In the genomic region with DNA sequence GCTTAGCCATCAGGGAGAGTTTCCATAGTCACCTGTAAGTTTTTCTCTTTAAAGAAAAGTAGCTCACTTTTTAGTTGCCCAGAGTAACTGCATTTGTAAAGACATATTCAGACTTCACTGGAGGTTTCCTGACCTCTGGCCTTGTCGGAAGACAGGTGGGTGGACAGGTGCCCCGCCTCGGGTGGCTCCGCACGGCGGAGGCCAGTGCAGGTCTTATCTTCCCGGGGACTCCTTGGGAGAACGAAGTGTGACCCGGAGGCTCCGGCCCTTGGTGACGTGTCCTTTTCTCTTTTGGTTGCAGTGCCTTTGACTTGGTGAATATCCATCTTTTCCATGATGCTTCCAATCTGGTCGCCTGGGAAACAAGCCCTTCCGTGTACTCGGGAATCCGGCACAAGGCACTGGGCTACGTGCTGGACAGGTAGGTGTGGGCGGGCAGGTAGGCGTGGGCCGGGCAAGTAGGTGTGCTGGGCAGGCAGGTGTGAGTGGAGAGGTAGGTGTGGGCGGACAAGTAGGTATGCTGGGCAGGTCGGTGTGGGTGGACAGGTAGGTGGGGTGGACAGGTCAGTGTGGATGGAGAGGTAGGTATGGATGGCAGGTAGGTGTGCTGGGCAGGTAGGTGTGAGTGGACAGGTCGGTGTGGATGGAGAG, we compare ENCODE assay signal across 22 cellular contexts.
DNase-seq lines count a peak whose midpoint lies in the region; ATAC-seq and TF ChIP-seq lines count a peak whose summit lies in the region.
"Had no signal": no experiment of that assay in that cellular context is flagged by ENCODE, and none has a peak within 500 bp of the region (broad histone marks: within the 10 kb centered on the region; RNA-seq: fewer than 3 reads in every experiment).

No MANE protein-coding gene starts in this region.

- TF ChIP-seq EP300 in suprapubic skin (IDR thresholded peaks at IDR 0.05): no peak

- ATAC-seq in esophagus mucosa (peak; percentile 27), lower lobe of right lung (no peak), HG03280 (IDR thresholded peaks at IDR 0.05; ENCODE audit: unreplicated experiment) (no peak), HG03135 (IDR thresholded peaks at IDR 0.05; ENCODE audit: unreplicated experiment) (no peak)
- ATAC-seq: activated CD8-positive, alpha-beta T cell treated with anti-CD3 and anti-CD28 coated beads for 36 hours; GM12878; HCT116; left colon had no signal

- CTCF ChIA-PET in activated CD4-positive, alpha-beta memory T cell treated with anti-CD3 and anti-CD28 coated beads for 36 hours (lab: Charles Lee): no interaction called here
- CTCF ChIA-PET in activated CD4-positive, alpha-beta memory T cell treated with anti-CD3 and anti-CD28 coated beads, Interleukin-2, amount 10 ng/mL, durations not matched to agents 7 days and 5 days (lab: Charles Lee): no interaction called here

- no peaks in the 10 kb centered on the region for H3K4me1 Mint-ChIP-seq in activated CD4-positive, alpha-beta memory T cell treated with anti-CD3 and anti-CD28 coated beads for 36 hours (ENCODE audit: low read depth)
- H3K4me1 Mint-ChIP-seq in activated CD4-positive, alpha-beta memory T cell treated with anti-CD3 and anti-CD28 coated beads, Interleukin-2, amount 10 ng/mL, durations not matched to agents 7 days and 5 days: no peaks in the 10 kb centered on the region

- intact Hi-C loops in activated CD4-positive, alpha-beta memory T cell treated with anti-CD3 and anti-CD28 coated beads for 36 hours (cut with micrococcal nuclease): no loop called here
- intact Hi-C loops in lower lobe of right lung (cut with DNase I): no loop called here

- H3K4me1 ChIP-seq in lower lobe of right lung (no peaks in the 10 kb centered on the region), suprapubic skin (no peaks in the 10 kb centered on the region)

- H3K27ac Mint-ChIP-seq in activated CD4-positive, alpha-beta memory T cell treated with anti-CD3 and anti-CD28 coated beads for 36 hours: peak overlapping the region; percentile 4
- no peak overlapping the region for H3K27ac Mint-ChIP-seq in activated CD4-positive, alpha-beta memory T cell treated with anti-CD3 and anti-CD28 coated beads, Interleukin-2, amount 10 ng/mL, durations not matched to agents 7 days and 5 days
- H3K27ac Mint-ChIP-seq: activated CD8-positive, alpha-beta T cell treated with anti-CD3 and anti-CD28 coated beads for 36 hours; brain had no signal

- H3K27me3 ChIP-seq in lower lobe of right lung (ENCODE audit: low read depth) (no peaks in the 10 kb centered on the region), suprapubic skin (no peaks in the 10 kb centered on the region)

- no peak for TF ChIP-seq POLR2A in suprapubic skin (IDR thresholded peaks at IDR 0.05)

- H3K27ac ChIP-seq in lower lobe of right lung (no peak overlapping the region), suprapubic skin (no peak overlapping the region)
- H3K27ac ChIP-seq: 22Rv1, HL-60 had no signal

- POLR2A ChIA-PET in activated CD4-positive, alpha-beta memory T cell treated with anti-CD3 and anti-CD28 coated beads for 36 hours (lab: Charles Lee): no interaction called here
- POLR2A ChIA-PET in activated CD4-positive, alpha-beta memory T cell treated with anti-CD3 and anti-CD28 coated beads, Interleukin-2, amount 10 ng/mL, durations not matched to agents 7 days and 5 days (lab: Charles Lee): no interaction called here

- H3K36me3 ChIP-seq in lower lobe of right lung: peaks cover 42% of the 10 kb centered on the region
- H3K36me3 ChIP-seq in suprapubic skin: peaks cover 61% of the 10 kb centered on the region

- no peak for TF ChIP-seq CTCF in lower lobe of right lung (IDR thresholded peaks at IDR 0.05)
- no peak for TF ChIP-seq CTCF in suprapubic skin (IDR thresholded peaks at IDR 0.05)

- H3K36me3 Mint-ChIP-seq in activated CD4-positive, alpha-beta memory T cell treated with anti-CD3 and anti-CD28 coated beads for 36 hours: peaks cover 23% of the 10 kb centered on the region
- H3K36me3 Mint-ChIP-seq in activated CD4-positive, alpha-beta memory T cell treated with anti-CD3 and anti-CD28 coated beads, Interleukin-2, amount 10 ng/mL, durations not matched to agents 7 days and 5 days (ENCODE audit: low read depth): no peaks in the 10 kb centered on the region

- peaks cover 9% of the 10 kb centered on the region for H3K9me3 ChIP-seq in lower lobe of right lung
- no peaks in the 10 kb centered on the region for H3K9me3 ChIP-seq in suprapubic skin

- H3K27me3 Mint-ChIP-seq in activated CD4-positive, alpha-beta memory T cell treated with anti-CD3 and anti-CD28 coated beads for 36 hours: no peaks in the 10 kb centered on the region
- no peaks in the 10 kb centered on the region for H3K27me3 Mint-ChIP-seq in activated CD4-positive, alpha-beta memory T cell treated with anti-CD3 and anti-CD28 coated beads, Interleukin-2, amount 10 ng/mL, durations not matched to agents 7 days and 5 days
- H3K27me3 Mint-ChIP-seq: activated CD8-positive, alpha-beta T cell treated with anti-CD3 and anti-CD28 coated beads for 36 hours; CD4-positive, CD25-positive, alpha-beta regulatory T cell had no signal

- no peak overlapping the region for H3K4me3 Mint-ChIP-seq in activated CD4-positive, alpha-beta memory T cell treated with anti-CD3 and anti-CD28 coated beads for 36 hours
- no peak overlapping the region for H3K4me3 Mint-ChIP-seq in activated CD4-positive, alpha-beta memory T cell treated with anti-CD3 and anti-CD28 coated beads, Interleukin-2, amount 10 ng/mL, durations not matched to agents 7 days and 5 days
- H3K4me3 Mint-ChIP-seq: activated CD8-positive, alpha-beta T cell treated with anti-CD3 and anti-CD28 coated beads for 36 hours; brain had no signal

- no peak for DNase-seq in activated CD4-positive, alpha-beta memory T cell treated with anti-CD3 and anti-CD28 coated beads for 36 hours
- DNase-seq in activated CD4-positive, alpha-beta memory T cell treated with anti-CD3 and anti-CD28 coated beads, Interleukin-2, amount 10 ng/mL, durations not matched to agents 7 days and 5 days: no peak
- DNase-seq in lower lobe of right lung: peak; percentile 35
- peak; percentile 44 to 65 for DNase-seq in suprapubic skin (ENCODE audit: low spot score in 2 of 2)
- DNase-seq in DMS114 treated with DMSO at 0.1 percent for 48 hours (lab: John Stamatoyannopoulos, UW; ENCODE audit: unreplicated experiment): no peak
- DNase-seq: activated CD8-positive, alpha-beta T cell treated with anti-CD3 and anti-CD28 coated beads for 36 hours; activated naive CD4-positive, alpha-beta T cell; CD4-positive, CD25-positive, alpha-beta regulatory T cell; effector CD4-positive, alpha-beta T cell; Kasumi-1; mesendoderm; NCI-H446 treated with DMSO at 0.1 percent for 48 hours; stimulated activated CD4-positive, alpha-beta T cell treated with anti-CD3 and anti-CD28 coated beads, Interleukin-4, amount 100 ng/mL, for 1 hour had no signal

- H3K9me3 Mint-ChIP-seq in activated CD4-positive, alpha-beta memory T cell treated with anti-CD3 and anti-CD28 coated beads for 36 hours: peaks cover 17% of the 10 kb centered on the region
- peaks cover 22% of the 10 kb centered on the region for H3K9me3 Mint-ChIP-seq in activated CD4-positive, alpha-beta memory T cell treated with anti-CD3 and anti-CD28 coated beads, Interleukin-2, amount 10 ng/mL, durations not matched to agents 7 days and 5 days

- H3K4me3 ChIP-seq in lower lobe of right lung (no peak overlapping the region), suprapubic skin (no peak overlapping the region)
- H3K4me3 ChIP-seq: GM12878 had no signal

- WGBS in suprapubic skin: 94% methylated on average over 20 of the region's 22 CpGs

Comparison
In these comparisons a context has a peak if more than half of its experiments do, and no peak if none do; other contexts are left out.
1. DNase-seq: peak in lower lobe of right lung (single experiment) and suprapubic skin (2 of 2); none in activated CD4-positive, alpha-beta memory T cell treated with anti-CD3 and anti-CD28 coated beads for 36 hours (single experiment), activated CD4-positive, alpha-beta memory T cell treated with anti-CD3 and anti-CD28 coated beads, Interleukin-2, amount 10 ng/mL, durations not matched to agents 7 days and 5 days (single experiment) and DMS114 treated with DMSO at 0.1 percent for 48 hours (single experiment).